Comparison of ENCODE assay signal across 24 cellular contexts in genomic region chr2:176398783-176399182, GRCh38.
DNase-seq lines count a peak whose midpoint lies in the region; ATAC-seq and TF ChIP-seq lines count a peak whose summit lies in the region.
"Had no signal": no experiment of that assay in that cellular context is flagged by ENCODE, and none has a peak within 500 bp of the region (broad histone marks: within the 10 kb centered on the region; RNA-seq: fewer than 3 reads in every experiment).

No MANE protein-coding gene starts in this region.

- in situ Hi-C loops in brain microvascular endothelial cell (cut with HindIII; ENCODE audit: low pct_ligation_motif_present, low sequenced_read_pairs) = no loop called here

- no peaks in the 10 kb centered on the region for H3K9me3 Mint-ChIP-seq in nephron progenitor cell
- H3K9me3 Mint-ChIP-seq: activated CD4-positive, alpha-beta memory T cell treated with anti-CD3 and anti-CD28 coated beads for 36 hours; CD4-positive, CD25-positive, alpha-beta regulatory T cell had no signal

- peaks cover 59% of the 10 kb centered on the region for H3K4me1 Mint-ChIP-seq in nephron progenitor cell
- H3K4me1 Mint-ChIP-seq: CD4-positive, CD25-positive, alpha-beta regulatory T cell; naive thymus-derived CD4-positive, alpha-beta T cell had no signal

- no peaks in the 10 kb centered on the region for H3K36me3 Mint-ChIP-seq in nephron progenitor cell (ENCODE audit: low read depth)
- H3K36me3 Mint-ChIP-seq: activated CD4-positive, alpha-beta memory T cell treated with anti-CD3 and anti-CD28 coated beads for 36 hours; CD4-positive, CD25-positive, alpha-beta regulatory T cell; naive thymus-derived CD4-positive, alpha-beta T cell had no signal

- no peaks in the 10 kb centered on the region for H3K4me1 ChIP-seq in BE2C
- H3K4me1 ChIP-seq: gastrocnemius medialis, parathyroid adenoma, Peyer's patch, right lobe of liver, uterus had no signal

- H3K4me3 ChIP-seq in brain microvascular endothelial cell (ENCODE audit: low read depth, low read length) (no peak overlapping the region), BE2C (ENCODE audit: low read depth, low read length) (no peak overlapping the region)
- H3K4me3 ChIP-seq: dorsolateral prefrontal cortex, gastrocnemius medialis, Peyer's patch, right lobe of liver, uterus had no signal

- H3K27me3 ChIP-seq in brain microvascular endothelial cell (replicated peaks) (no peaks in the 10 kb centered on the region), BE2C (no peaks in the 10 kb centered on the region)
- H3K27me3 ChIP-seq: dorsolateral prefrontal cortex, gastrocnemius medialis, Peyer's patch, right lobe of liver, uterus had no signal

- no peak overlapping the region for H3K4me3 Mint-ChIP-seq in nephron progenitor cell
- H3K4me3 Mint-ChIP-seq: activated CD4-positive, alpha-beta memory T cell treated with anti-CD3 and anti-CD28 coated beads for 36 hours; CD4-positive, CD25-positive, alpha-beta regulatory T cell; naive thymus-derived CD4-positive, alpha-beta T cell had no signal

- peak overlapping the region; percentile 86 for H3K27ac Mint-ChIP-seq in nephron progenitor cell
- H3K27ac Mint-ChIP-seq: activated CD4-positive, alpha-beta memory T cell treated with anti-CD3 and anti-CD28 coated beads for 36 hours; CD4-positive, CD25-positive, alpha-beta regulatory T cell; naive thymus-derived CD4-positive, alpha-beta T cell had no signal

- ATAC-seq in GM21526 (IDR thresholded peaks at IDR 0.05; ENCODE audit: low FRiP score, unreplicated experiment) = no peak
- no peak for ATAC-seq in GM18907 (IDR thresholded peaks at IDR 0.05; ENCODE audit: unreplicated experiment)
- no peak for ATAC-seq in GM18868 (IDR thresholded peaks at IDR 0.05; ENCODE audit: unreplicated experiment)
- ATAC-seq: gastrocnemius medialis; naive thymus-derived CD4-positive, alpha-beta T cell; right lobe of liver had no signal

- TF ChIP-seq CTCF in brain microvascular endothelial cell (IDR thresholded peaks at IDR 0.05; ENCODE audit: low read depth, low read length, missing control alignments) (no peak), nephron progenitor cell (IDR thresholded peaks at IDR 0.05) (no peak), BE2C (IDR thresholded peaks at IDR 0.05; ENCODE audit: low read depth, low read length) (no peak)

- peaks cover 3% of the 10 kb centered on the region for H3K27me3 Mint-ChIP-seq in nephron progenitor cell (ENCODE audit: low read depth, poor library complexity)
- H3K27me3 Mint-ChIP-seq: CD4-positive, CD25-positive, alpha-beta regulatory T cell had no signal

- H3K36me3 ChIP-seq in brain microvascular endothelial cell (replicated peaks) (no peaks in the 10 kb centered on the region), BE2C (no peaks in the 10 kb centered on the region)
- H3K36me3 ChIP-seq: gastrocnemius medialis, Peyer's patch, right lobe of liver, uterus had no signal

- H3K27ac ChIP-seq in brain microvascular endothelial cell = no peak overlapping the region
- H3K27ac ChIP-seq: dorsolateral prefrontal cortex, epithelial cell of prostate, gastrocnemius medialis, parathyroid adenoma, Peyer's patch, right lobe of liver, uterus had no signal

- no peaks in the 10 kb centered on the region for H3K9me3 ChIP-seq in BE2C
- H3K9me3 ChIP-seq: gastrocnemius medialis, Peyer's patch, right lobe of liver, uterus had no signal

- peak; percentile 54 for DNase-seq in ELR (ENCODE audit: low read depth)
- peak; percentile 55 for DNase-seq in LHCN-M2 (ENCODE audit: low read depth)
- peak; percentile 38 for DNase-seq in brain microvascular endothelial cell
- DNase-seq in nephron progenitor cell = no peak
- DNase-seq in BE2C = no peak
- DNase-seq: activated CD4-positive, alpha-beta memory T cell treated with anti-CD3 and anti-CD28 coated beads for 36 hours; activated naive CD4-positive, alpha-beta T cell; activated T-cell treated with anti-CD3 and anti-CD28 coated beads for 4 hours; CD4-positive, CD25-positive, alpha-beta regulatory T cell; central memory CD4-positive, alpha-beta T cell; dorsolateral prefrontal cortex; gastrocnemius medialis; mammary epithelial cell; naive thymus-derived CD4-positive, alpha-beta T cell; NCI-H1417 treated with DMSO at 0.1 percent for 48 hours; NCI-H774; Peyer's patch; right lobe of liver; uterus had no signal

Comparison
In these comparisons a context has a peak if more than half of its experiments do, and no peak if none do; other contexts are left out.
1. DNase-seq: peak in ELR (single experiment), LHCN-M2 (single experiment) and brain microvascular endothelial cell (single experiment); none in nephron progenitor cell (single experiment) and BE2C (single experiment).